In genomic region chr16:264440-264951, GRCh38 we compare ENCODE assay signal across 1 cellular context.
TF ChIP-seq lines count a peak whose summit lies in the region.

No MANE protein-coding gene starts in this region.

TF ChIP-seq in H1, 55 proteins besides CTCF, POLR2A, EP300 and RAD21:
- TF ChIP-seq TCF12 (IDR thresholded peaks at IDR 0.05; ENCODE audit: low read depth, low read length) (no peak), SAP30 (IDR thresholded peaks at IDR 0.05; ENCODE audit: insufficient read depth, insufficient replicate concordance, low read length) (no peak), E2F6 (IDR thresholded peaks at IDR 0.05) (no peak), GTF2F1 (IDR thresholded peaks at IDR 0.05; ENCODE audit: borderline replicate concordance, low read depth, low read length) (no peak), BCL11A (IDR thresholded peaks at IDR 0.05; ENCODE audit: low read depth in 2 of 2, low read length in 2 of 2) (no peak), HDAC2 (IDR thresholded peaks at IDR 0.05; ENCODE audit: borderline replicate concordance in 1 of 2, low read depth in 2 of 2, low read length in 2 of 2) (no peak), CEBPB (IDR thresholded peaks at IDR 0.05; ENCODE audit: low read depth, low read length) (no peak), ATF2 (IDR thresholded peaks at IDR 0.05; ENCODE audit: low read length) (no peak), SIRT6 (IDR thresholded peaks at IDR 0.05; ENCODE audit: low read length) (no peak), NANOG (IDR thresholded peaks at IDR 0.05; ENCODE audit: insufficient read depth, low read depth, low read length, poor library complexity, severe bottlenecking) (no peak), NRF1 (IDR thresholded peaks at IDR 0.05; ENCODE audit: low read depth, low read length) (no peak), RNF2 (IDR thresholded peaks at IDR 0.05; ENCODE audit: borderline replicate concordance, low read depth, low read length, missing control alignments, poor library complexity, severe bottlenecking) (no peak), KDM5A (IDR thresholded peaks at IDR 0.05; ENCODE audit: low read length) (no peak), BACH1 (IDR thresholded peaks at IDR 0.05; ENCODE audit: low read length) (no peak), FOSL1 (IDR thresholded peaks at IDR 0.05; ENCODE audit: insufficient read depth, low read depth, low read length) (no peak), RBBP5 (IDR thresholded peaks at IDR 0.05; ENCODE audit: borderline replicate concordance, low read depth, low read length) (no peak), KDM1A (IDR thresholded peaks at IDR 0.05; ENCODE audit: borderline replicate concordance, low read length) (no peak)
